In genomic region chr19:54331626-54332025, GRCh38 we compare ENCODE assay signal across 33 cellular contexts. TPM values are rescaled to one million over a fixed set of nuclear protein-coding genes. Genes with fewer than 3 reads are reported as not detected.
"Had no signal": no experiment of that assay in that cellular context is flagged by ENCODE, and none has a peak within 500 bp of the region (broad histone marks: within the 10 kb centered on the region; RNA-seq: fewer than 3 reads in every experiment).

No MANE protein-coding gene starts in this region.

- FAIRE-seq: astrocyte, TTC549 had no signal

- ATAC-seq: activated CD8-positive, alpha-beta T cell treated with anti-CD3 and anti-CD28 coated beads for 36 hours; activated T-cell treated with anti-CD3 and anti-CD28 coated beads, Interleukin-2, amount 50 U/mL, for 72 hours; activated T-helper 17 cell treated with anti-CD3 and anti-CD28 coated beads, Interleukin-2, amount 50 U/mL, for 72 hours; body of pancreas had no signal

- H3K36me3 ChIP-seq: adrenal gland, breast epithelium, MG63, Peyer's patch, SJSA1 had no signal

- H3K4me3 ChIP-seq: adrenal gland, body of pancreas, breast epithelium, MG63, Peyer's patch, SJSA1 had no signal

- H3K4me1 ChIP-seq: adrenal gland, breast epithelium, Peyer's patch, SJSA1 had no signal

- H3K27ac ChIP-seq: adrenal gland, body of pancreas, breast epithelium, Peyer's patch, SJSA1 had no signal

- H3K9ac ChIP-seq: SK-N-SH had no signal

- H3K9me3 ChIP-seq: adrenal gland, body of pancreas, breast epithelium, MG63, Peyer's patch, SJSA1, SK-N-SH had no signal

- H3K27me3 ChIP-seq: adrenal gland, body of pancreas, MG63, Peyer's patch, SJSA1 had no signal

- DNase-seq: activated CD4-positive, alpha-beta T cell treated with anti-CD3 and anti-CD28 coated beads, Interleukin-2, amount 10 ng/mL, durations not matched to agents 24 days and 14 days; activated CD4-positive, alpha-beta T cell treated with anti-CD3 and anti-CD28 coated beads, Interleukin-2, amount 50 U/mL, for 4 hours; activated CD8-positive, alpha-beta T cell treated with anti-CD3 and anti-CD28 coated beads for 36 hours; activated effector memory CD4-positive, alpha-beta T cell treated with anti-CD3 and anti-CD28 coated beads, Interleukin-2, amount 50 U/mL, for 16 hours; activated naive CD4-positive, alpha-beta T cell; activated naive CD4-positive, alpha-beta T cell treated with anti-CD3 and anti-CD28 coated beads, Interleukin-2, amount 50 U/mL, for 16 hours; activated T-cell treated with anti-CD3 and anti-CD28 coated beads, Interleukin-2, amount 50 U/mL, for 1 hour; activated T-cell treated with anti-CD3 and anti-CD28 coated beads, Interleukin-2, amount 50 U/mL, for 72 hours; adrenal gland; body of pancreas; Kasumi-1; KG1; MG63; NCI-H1048; NCI-H1105 treated with DMSO at 0.1 percent for 48 hours; NCI-H1436; NCI-H1694; NCI-H1930; NCI-H2081 treated with DMSO at 0.1 percent for 48 hours; NCI-H345; NCI-H524 treated with DMSO at 0.1 percent for 48 hours; RPMI8226; SHP77 treated with DMSO at 0.1 percent for 48 hours; SK-N-SH had no signal

RNA-seq across cellular contexts. Expression of gene LILRA4, which starts 7.3 kb away (rescaled TPM):
- total RNA-seq: activated CD4-positive, alpha-beta T cell treated with anti-CD3 and anti-CD28 coated beads, Interleukin-2, amount 10 ng/mL, durations not matched to agents 24 days and 14 days; activated CD8-positive, alpha-beta memory T cell treated with anti-CD3 and anti-CD28 coated beads for 36 hours; activated CD8-positive, alpha-beta T cell treated with anti-CD3 and anti-CD28 coated beads for 36 hours; activated T-cell treated with anti-CD3 and anti-CD28 coated beads, Interleukin-2, amount 50 U/mL, for 72 hours; activated T-helper 17 cell treated with anti-CD3 and anti-CD28 coated beads, Interleukin-2, amount 50 U/mL, for 72 hours; astrocyte; body of pancreas; cardiac septum; NCI-H460; Peyer's patch; SJSA1 had no signal
- polyA plus RNA-seq: adrenal gland, SK-N-SH had no signal

RNA-seq across cellular contexts. Expression of gene LILRA5, which starts 18.7 kb away (rescaled TPM):
- total RNA-seq: activated CD4-positive, alpha-beta T cell treated with anti-CD3 and anti-CD28 coated beads, Interleukin-2, amount 10 ng/mL, durations not matched to agents 24 days and 14 days; activated CD8-positive, alpha-beta memory T cell treated with anti-CD3 and anti-CD28 coated beads for 36 hours; activated CD8-positive, alpha-beta T cell treated with anti-CD3 and anti-CD28 coated beads for 36 hours; activated T-cell treated with anti-CD3 and anti-CD28 coated beads, Interleukin-2, amount 50 U/mL, for 72 hours; activated T-helper 17 cell treated with anti-CD3 and anti-CD28 coated beads, Interleukin-2, amount 50 U/mL, for 72 hours; astrocyte; NCI-H460; SJSA1 had no signal
- polyA plus RNA-seq: SK-N-SH had no signal

RNA-seq across cellular contexts. Expression of gene LAIR1, which starts 33.1 kb away (rescaled TPM):
- total RNA-seq: astrocyte, NCI-H460, SJSA1 had no signal
- polyA plus RNA-seq: SK-N-SH had no signal

RNA-seq across cellular contexts. Expression of gene LILRB2, which starts 50.7 kb away (rescaled TPM):
- total RNA-seq: activated CD4-positive, alpha-beta T cell treated with anti-CD3 and anti-CD28 coated beads, Interleukin-2, amount 10 ng/mL, durations not matched to agents 24 days and 14 days; activated CD8-positive, alpha-beta memory T cell treated with anti-CD3 and anti-CD28 coated beads for 36 hours; activated CD8-positive, alpha-beta T cell treated with anti-CD3 and anti-CD28 coated beads for 36 hours; activated T-cell treated with anti-CD3 and anti-CD28 coated beads, Interleukin-2, amount 50 U/mL, for 72 hours; activated T-helper 17 cell treated with anti-CD3 and anti-CD28 coated beads, Interleukin-2, amount 50 U/mL, for 72 hours; astrocyte; NCI-H460; SJSA1 had no signal
- polyA plus RNA-seq: SK-N-SH had no signal
